ENCODE assay signal across 34 cellular contexts in genomic region chr1:53819387-53819786, GRCh38.
"Had no signal": no experiment of that assay in that cellular context is flagged by ENCODE, and none has a peak within 500 bp of the region (broad histone marks: within the 10 kb centered on the region; RNA-seq: fewer than 3 reads in every experiment).

No MANE protein-coding gene starts in this region.

- H3K9me3 Mint-ChIP-seq: activated CD4-positive, alpha-beta memory T cell treated with anti-CD3 and anti-CD28 coated beads, Interleukin-2, amount 10 ng/mL, durations not matched to agents 7 days and 5 days; activated CD4-positive, alpha-beta T cell treated with anti-CD3 and anti-CD28 coated beads, Interleukin-2, amount 10 ng/mL, durations not matched to agents 7 days and 5 days; activated naive CD4-positive, alpha-beta T cell treated with anti-CD3 and anti-CD28 coated beads, Interleukin-2, amount 10 ng/mL, durations not matched to agents 7 days and 5 days; activated naive CD4-positive, alpha-beta T cell treated with anti-CD3 and anti-CD28 coated beads, Interleukin-2, amount 50 U/mL, for 72 hours; activated naive CD8-positive, alpha-beta T cell treated with anti-CD3 and anti-CD28 coated beads for 36 hours; activated T-cell treated with anti-CD3 and anti-CD28 coated beads, Interleukin-2, amount 50 U/mL, for 24 hours; activated T-helper 17 cell treated with anti-CD3 and anti-CD28 coated beads, Interleukin-2, amount 50 U/mL, for 72 hours; T-helper 1 cell treated with Interleukin-12 subunit alpha and Interleukin-12 subunit beta and Interleukin-4 antibody, amounts not matched to agents 30 μg/mL and 1 μg/mL, for 36 hours; T-helper 2 cell treated with Interferon-gamma antibody and Interleukin-4, amounts not matched to agents 5 μg/mL and 100 μg/mL, for 36 hours; WTC11 had no signal

- H3K27me3 Mint-ChIP-seq: activated CD4-positive, alpha-beta memory T cell treated with anti-CD3 and anti-CD28 coated beads, Interleukin-2, amount 10 ng/mL, durations not matched to agents 7 days and 5 days; activated CD4-positive, alpha-beta T cell treated with anti-CD3 and anti-CD28 coated beads for 36 hours; activated CD4-positive, alpha-beta T cell treated with anti-CD3 and anti-CD28 coated beads, Interleukin-2, amount 10 ng/mL, durations not matched to agents 7 days and 5 days; activated CD8-positive, alpha-beta memory T cell treated with anti-CD3 and anti-CD28 coated beads, Interleukin-2, amount 10 ng/mL, durations not matched to agents 7 days and 5 days; activated naive CD4-positive, alpha-beta T cell treated with anti-CD3 and anti-CD28 coated beads, Interleukin-2, amount 10 ng/mL, durations not matched to agents 7 days and 5 days; activated naive CD8-positive, alpha-beta T cell treated with anti-CD3 and anti-CD28 coated beads for 36 hours; activated T-cell treated with anti-CD3 and anti-CD28 coated beads, Interleukin-2, amount 50 U/mL, for 24 hours; activated T-helper 17 cell treated with anti-CD3 and anti-CD28 coated beads, Interleukin-2, amount 50 U/mL, for 72 hours had no signal

- H3K27ac Mint-ChIP-seq: activated CD4-positive, alpha-beta memory T cell treated with anti-CD3 and anti-CD28 coated beads, Interleukin-2, amount 10 ng/mL, durations not matched to agents 7 days and 5 days; activated CD4-positive, alpha-beta T cell treated with anti-CD3 and anti-CD28 coated beads for 36 hours; activated CD4-positive, alpha-beta T cell treated with anti-CD3 and anti-CD28 coated beads, Interleukin-2, amount 10 ng/mL, durations not matched to agents 7 days and 5 days; activated CD8-positive, alpha-beta memory T cell treated with anti-CD3 and anti-CD28 coated beads, Interleukin-2, amount 10 ng/mL, durations not matched to agents 7 days and 5 days; activated CD8-positive, alpha-beta T cell treated with anti-CD3 and anti-CD28 coated beads, Interleukin-2, amount 10 ng/mL, durations not matched to agents 7 days and 5 days; activated naive CD4-positive, alpha-beta T cell treated with anti-CD3 and anti-CD28 coated beads, Interleukin-2, amount 10 ng/mL, durations not matched to agents 7 days and 5 days; activated naive CD4-positive, alpha-beta T cell treated with anti-CD3 and anti-CD28 coated beads, Interleukin-2, amount 50 U/mL, for 72 hours; activated naive CD8-positive, alpha-beta T cell treated with anti-CD3 and anti-CD28 coated beads for 36 hours; activated T-cell treated with anti-CD3 and anti-CD28 coated beads, Interleukin-2, amount 50 U/mL, for 24 hours; activated T-helper 17 cell treated with anti-CD3 and anti-CD28 coated beads, Interleukin-2, amount 50 U/mL, for 72 hours; T-helper 2 cell treated with Interferon-gamma antibody and Interleukin-4, amounts not matched to agents 5 μg/mL and 100 μg/mL, for 36 hours; WTC11 had no signal

- ATAC-seq: activated CD4-positive, alpha-beta T cell treated with anti-CD3 and anti-CD28 coated beads for 36 hours; activated CD4-positive, CD25-positive, alpha-beta regulatory T cell treated with anti-CD3 and anti-CD28 coated beads, Interleukin-2, amount 50 U/mL, for 24 hours; activated CD8-positive, alpha-beta memory T cell treated with anti-CD3 and anti-CD28 coated beads, Interleukin-2, amount 10 ng/mL, durations not matched to agents 7 days and 5 days; activated CD8-positive, alpha-beta T cell treated with anti-CD3 and anti-CD28 coated beads, Interleukin-2, amount 10 ng/mL, durations not matched to agents 7 days and 5 days; activated naive CD4-positive, alpha-beta T cell treated with anti-CD3 and anti-CD28 coated beads, Interleukin-2, amount 50 U/mL, for 72 hours; activated T-helper 17 cell treated with anti-CD3 and anti-CD28 coated beads, Interleukin-2, amount 50 U/mL, for 72 hours; body of pancreas; WTC11 had no signal

- H3K4me3 Mint-ChIP-seq: activated CD4-positive, alpha-beta memory T cell treated with anti-CD3 and anti-CD28 coated beads, Interleukin-2, amount 10 ng/mL, durations not matched to agents 7 days and 5 days; activated CD4-positive, alpha-beta T cell treated with anti-CD3 and anti-CD28 coated beads for 36 hours; activated CD4-positive, alpha-beta T cell treated with anti-CD3 and anti-CD28 coated beads, Interleukin-2, amount 10 ng/mL, durations not matched to agents 7 days and 5 days; activated CD8-positive, alpha-beta memory T cell treated with anti-CD3 and anti-CD28 coated beads, Interleukin-2, amount 10 ng/mL, durations not matched to agents 7 days and 5 days; activated CD8-positive, alpha-beta T cell treated with anti-CD3 and anti-CD28 coated beads, Interleukin-2, amount 10 ng/mL, durations not matched to agents 7 days and 5 days; activated naive CD4-positive, alpha-beta T cell treated with anti-CD3 and anti-CD28 coated beads, Interleukin-2, amount 10 ng/mL, durations not matched to agents 7 days and 5 days; activated naive CD8-positive, alpha-beta T cell treated with anti-CD3 and anti-CD28 coated beads for 36 hours; activated T-cell treated with anti-CD3 and anti-CD28 coated beads, Interleukin-2, amount 50 U/mL, for 24 hours; activated T-helper 17 cell treated with anti-CD3 and anti-CD28 coated beads, Interleukin-2, amount 50 U/mL, for 72 hours; T-helper 1 cell treated with Interleukin-12 subunit alpha and Interleukin-12 subunit beta and Interleukin-4 antibody, amounts not matched to agents 30 μg/mL and 1 μg/mL, for 36 hours; T-helper 2 cell treated with Interferon-gamma antibody and Interleukin-4, amounts not matched to agents 5 μg/mL and 100 μg/mL, for 36 hours; WTC11 had no signal

- H3K4me1 Mint-ChIP-seq: activated CD4-positive, alpha-beta T cell treated with anti-CD3 and anti-CD28 coated beads for 36 hours; WTC11 had no signal

- DNase-seq: activated CD4-positive, alpha-beta memory T cell treated with anti-CD3 and anti-CD28 coated beads, Interleukin-2, amount 10 ng/mL, durations not matched to agents 7 days and 5 days; activated CD4-positive, alpha-beta T cell treated with anti-CD3 and anti-CD28 coated beads for 1 hour; activated CD4-positive, alpha-beta T cell treated with anti-CD3 and anti-CD28 coated beads for 36 hours; activated CD4-positive, alpha-beta T cell treated with anti-CD3 and anti-CD28 coated beads, Interleukin-2, amount 10 ng/mL, durations not matched to agents 7 days and 5 days; activated CD4-positive, alpha-beta T cell treated with anti-CD3 and anti-CD28 coated beads, Interleukin-2, amount 50 U/mL, for 48 hours; activated CD4-positive, CD25-positive, alpha-beta regulatory T cell; activated CD8-positive, alpha-beta memory T cell treated with anti-CD3 and anti-CD28 coated beads for 24 hours; activated CD8-positive, alpha-beta memory T cell treated with anti-CD3 and anti-CD28 coated beads, Interleukin-2, amount 10 ng/mL, durations not matched to agents 7 days and 5 days; activated CD8-positive, alpha-beta memory T cell treated with anti-CD3 and anti-CD28 coated beads, Interleukin-2, amount 50 U/mL, for 48 hours; activated CD8-positive, alpha-beta T cell treated with anti-CD3 and anti-CD28 coated beads, Interleukin-2, amount 10 ng/mL, durations not matched to agents 7 days and 5 days; activated effector memory CD4-positive, alpha-beta T cell treated with anti-CD3 and anti-CD28 coated beads, Interleukin-2, amount 50 U/mL, for 16 hours; activated gamma-delta T cell treated with Interleukin-2 at 50 U/mL for 16 hours; activated naive CD4-positive, alpha-beta T cell; activated naive CD4-positive, alpha-beta T cell treated with anti-CD3 and anti-CD28 coated beads, Interleukin-2, amount 10 ng/mL, durations not matched to agents 7 days and 5 days; activated naive CD8-positive, alpha-beta T cell treated with anti-CD3 and anti-CD28 coated beads for 36 hours; activated T-cell treated with anti-CD3 and anti-CD28 coated beads, Interleukin-2, amount 50 U/mL, for 24 hours; activated T-cell treated with anti-CD3 and anti-CD28 coated beads, Interleukin-2, amount 50 U/mL, for 48 hours; adrenal gland; amniotic stem cell; aorta; body of pancreas; brain microvascular endothelial cell; central memory CD4-positive, alpha-beta T cell; SW 1271; T-helper 1 cell; T-helper 2 cell; T-helper 9 cell; WERI-Rb-1 had no signal
